1 cellular context compared by ENCODE assay signal in genomic region chr14:93183596-93184317, GRCh38.
TF ChIP-seq lines count a peak whose summit lies in the region.

No MANE protein-coding gene starts in this region.

TF ChIP-seq in GM23338, 12 proteins besides CTCF, POLR2A, EP300 and RAD21 (continued from another document):
- TF ChIP-seq REST (IDR thresholded peaks at IDR 0.05; ENCODE audit: unreplicated experiment) = no peak
- no peak for TF ChIP-seq EZH2phosphoT487 (IDR thresholded peaks at IDR 0.05; ENCODE audit: unreplicated experiment)
- TF ChIP-seq CREB1 (CRISPR knock-in tag; IDR thresholded peaks at IDR 0.05; ENCODE audit: low read depth) = no peak
- no peak for TF ChIP-seq POLR2AphosphoS5 (IDR thresholded peaks at IDR 0.05; ENCODE audit: low read depth)
